ENCODE assay signal across 15 cellular contexts in the genomic region with DNA sequence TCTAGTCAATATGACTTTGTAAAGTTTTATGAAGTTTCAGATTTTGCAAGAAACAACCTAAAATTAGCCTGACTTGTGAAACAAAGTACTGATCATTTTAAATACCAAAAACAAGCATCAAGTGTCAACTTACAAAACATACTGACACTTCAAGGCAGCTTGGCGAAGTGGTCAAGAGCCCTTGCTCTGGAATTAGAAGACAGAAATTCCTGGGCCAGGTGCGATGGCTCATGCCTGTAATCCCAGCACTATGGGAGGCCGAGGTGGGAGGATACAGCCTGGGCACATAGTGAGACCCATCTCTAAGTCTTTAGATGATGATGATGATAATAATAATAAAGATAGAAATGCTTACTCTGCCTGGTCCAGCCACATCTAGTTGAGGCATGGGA. TPM values are rescaled to one million over a fixed set of nuclear protein-coding genes. Genes with fewer than 3 reads are reported as not detected.
DNase-seq lines count a peak whose midpoint lies in the region; ATAC-seq, FAIRE-seq and TF ChIP-seq lines count a peak whose summit lies in the region.
"Had no signal": no experiment of that assay in that cellular context is flagged by ENCODE, and none has a peak within 500 bp of the region (broad histone marks: within the 10 kb centered on the region; RNA-seq: fewer than 3 reads in every experiment).

No MANE protein-coding gene starts in this region.

- H3K9me3 ChIP-seq in A549 (no peaks in the 10 kb centered on the region), lower lobe of right lung (no peaks in the 10 kb centered on the region)

- H3K4me3 ChIP-seq in A549: peak overlapping the region; percentile 7; the same call in 1 of the 3 replicates
- H3K4me3 ChIP-seq in lower lobe of right lung: no peak overlapping the region

- H3K27me3 ChIP-seq in lower lobe of right lung (ENCODE audit: low read depth): no peaks in the 10 kb centered on the region

- H3K36me3 Mint-ChIP-seq in chondrocyte (ENCODE audit: low read depth): no peaks in the 10 kb centered on the region

- no peak for TF ChIP-seq EP300 in A549 (IDR thresholded peaks at IDR 0.05)

- H3K4me2 ChIP-seq in A549: peak overlapping the region; percentile 63

- no peak for FAIRE-seq in A549 (lab: Jason Lieb, UNC)
- FAIRE-seq: frontal cortex had no signal

- POLR2A ChIA-PET in A549 (lab: Yijun Ruan, JAX): interaction anchor here (0.7 kb wide), 1 partner anchor 80 kb away, joined by 3 read pairs; no protein-coding TSS in a partner anchor

- no peak for TF ChIP-seq POLR2A in A549 (IDR thresholded peaks at IDR 0.05; ENCODE audit: low read length)

- ATAC-seq in A549 (peak in 1 of 2 experiments; percentile 40; a peak in 3 of 6 replicates), lower lobe of right lung (peak; percentile 74), HG03095 (IDR thresholded peaks at IDR 0.05; ENCODE audit: unreplicated experiment) (no peak)
- ATAC-seq: activated T-helper 17 cell treated with anti-CD3 and anti-CD28 coated beads, Interleukin-2, amount 50 U/mL, for 72 hours had no signal

- no peaks in the 10 kb centered on the region for H3K36me3 ChIP-seq in lower lobe of right lung

- H3K27me3 Mint-ChIP-seq in chondrocyte (ENCODE audit: low read depth): no peaks in the 10 kb centered on the region
- H3K27me3 Mint-ChIP-seq: activated T-helper 17 cell treated with anti-CD3 and anti-CD28 coated beads, Interleukin-2, amount 50 U/mL, for 72 hours had no signal

- intact Hi-C loops in lower lobe of right lung (cut with DNase I): loop anchor here (5.0 kb wide), 1 partner anchor 219 kb away; no protein-coding TSS in a partner anchor

- TF ChIP-seq CTCF in A549 (IDR thresholded peaks at IDR 0.05) (no peak), chondrocyte (IDR thresholded peaks at IDR 0.05) (no peak), lower lobe of right lung (IDR thresholded peaks at IDR 0.05) (no peak)

- no peak overlapping the region for H3K4me3 Mint-ChIP-seq in chondrocyte (ENCODE audit: unreplicated experiment)
- H3K4me3 Mint-ChIP-seq: activated T-helper 17 cell treated with anti-CD3 and anti-CD28 coated beads, Interleukin-2, amount 50 U/mL, for 72 hours had no signal

- WGBS in A549 (ENCODE audit: missing lambda C conversion rate): 3% methylated on average over 3 of the region's 3 CpGs

- peaks cover 59% of the 10 kb centered on the region for H3K4me1 ChIP-seq in A549
- peaks cover 24% of the 10 kb centered on the region for H3K4me1 ChIP-seq in lower lobe of right lung

- DNase-seq in A549 (ENCODE audit: low read depth in 1 of 2, low spot score in 1 of 2) (peak in 1 of 2 experiments; percentile 37), NCI-H226 (peak; percentile 33), chondrocyte (ENCODE audit: low spot score) (no peak), lower lobe of right lung (peak; percentile 55), germinal center (ENCODE audit: low spot score) (no peak)
- no peak for DNase-seq in activated naive CD4-positive, alpha-beta T cell treated with Interleukin-2 at 50 U/mL for 16 hours
- no peak for DNase-seq in stimulated activated CD4-positive, alpha-beta T cell treated with anti-CD3 and anti-CD28 coated beads, Interleukin-4, amount 100 ng/mL, for 24 hours
- DNase-seq: COR-L47; KG1; NCI-H146; NCI-H345; stimulated activated CD4-positive, alpha-beta T cell treated with anti-CD3 and anti-CD28 coated beads, Interleukin-15, amount 100 ng/mL, for 24 hours had no signal

- H3K4me1 Mint-ChIP-seq in chondrocyte (ENCODE audit: low read depth): peaks cover 26% of the 10 kb centered on the region

- H3K27ac ChIP-seq in A549 (peak overlapping the region; percentile 73 to 86), lower lobe of right lung (peak overlapping the region; percentile 53)

- H3K27ac Mint-ChIP-seq in chondrocyte (ENCODE audit: unreplicated experiment): peak overlapping the region; percentile 87
- H3K27ac Mint-ChIP-seq: activated T-helper 17 cell treated with anti-CD3 and anti-CD28 coated beads, Interleukin-2, amount 50 U/mL, for 72 hours had no signal

- no peaks in the 10 kb centered on the region for H3K9me3 Mint-ChIP-seq in chondrocyte (ENCODE audit: low read depth)
- H3K9me3 Mint-ChIP-seq: activated T-helper 17 cell treated with anti-CD3 and anti-CD28 coated beads, Interleukin-2, amount 50 U/mL, for 72 hours had no signal

- CTCF ChIA-PET in A549 (lab: Yijun Ruan, JAX): interaction anchor here (0.7 to 1.2 kb wide), 2 partner anchors 41 to 218 kb away, joined by 3 to 5 read pairs; no protein-coding TSS in a partner anchor

- no peak for TF ChIP-seq RAD21 in A549 (conservative IDR thresholded peaks at IDR 0.05 in 1 of 2, IDR thresholded peaks at IDR 0.05 in 1 of 2)

TF ChIP-seq in A549, 52 proteins besides CTCF, POLR2A, EP300 and RAD21:
- TF ChIP-seq NFE2L2 (conservative IDR thresholded peaks at IDR 0.05; ENCODE audit: low read length) (no peak), HOXA7 (CRISPR knock-in tag; IDR thresholded peaks at IDR 0.05) (no peak), JUN (IDR thresholded peaks at IDR 0.05) (0 out of 5 replicates have a peak, but pooled peaks of 1 of the 2 experiments have one; percentile 3), HOXB5 (CRISPR knock-in tag; IDR thresholded peaks at IDR 0.05) (0 out of 2 replicates have a peak, but pooled peaks have one; percentile 57), CHD4 (IDR thresholded peaks at IDR 0.05; ENCODE audit: borderline replicate concordance) (no peak)
- TF ChIP-seq, protein P1, sequence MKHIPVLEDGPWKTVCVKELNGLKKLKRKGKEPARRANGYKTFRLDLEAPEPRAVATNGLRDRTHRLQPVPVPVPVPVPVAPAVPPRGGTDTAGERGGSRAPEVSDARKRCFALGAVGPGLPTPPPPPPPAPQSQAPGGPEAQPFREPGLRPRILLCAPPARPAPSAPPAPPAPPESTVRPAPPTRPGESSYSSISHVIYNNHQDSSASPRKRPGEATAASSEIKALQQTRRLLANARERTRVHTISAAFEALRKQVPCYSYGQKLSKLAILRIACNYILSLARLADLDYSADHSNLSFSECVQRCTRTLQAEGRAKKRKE (CRISPR knock-in tag; IDR thresholded peaks at IDR 0.05; ENCODE audit: low read depth): peak; percentile 44; the same call in 1 of the 2 replicates

RNA-seq across cellular contexts. Expression of a gene that starts 45.4 kb away (rescaled TPM):
- polyA plus RNA-seq in A549 (2011; rRNA removed): 50.9 and 55.2 TPM in 2 replicates
- polyA plus RNA-seq in A549 (2012; cell fraction: cytosol; rRNA removed): 9.7 and 10.5 TPM in 2 replicates
- polyA plus RNA-seq in A549 (2012; cell fraction: nucleus; rRNA removed): 25.5 and 35.0 TPM in 2 replicates
- 24.0 to 27.7 TPM (median 24.7 TPM) in 3 replicates for polyA plus RNA-seq in A549 (2017; fragmentation: RNase III; extraction: RNeasy Plus Mini Kit Qiagen cat#74134 plus additional on column Dnase treatment)
- polyA minus RNA-seq in A549 (2011; rRNA and poly(A)+ RNA removed): 19.6 and 21.6 TPM in 2 replicates
- total RNA-seq in chondrocyte: 29.4 to 34.3 TPM (median 29.7 TPM) in 3 replicates
- 38.2 TPM for total RNA-seq in lower lobe of right lung

Comparison
In these comparisons a context has a peak if more than half of its experiments do, and no peak if none do; other contexts are left out.
1. DNase-seq: peak in NCI-H226 (single experiment) and lower lobe of right lung (single experiment); none in chondrocyte (single experiment), activated naive CD4-positive, alpha-beta T cell treated with Interleukin-2 at 50 U/mL for 16 hours (single experiment), germinal center (single experiment) and stimulated activated CD4-positive, alpha-beta T cell treated with anti-CD3 and anti-CD28 coated beads, Interleukin-4, amount 100 ng/mL, for 24 hours (single experiment).